16 cellular contexts compared by ENCODE assay signal in genomic region chr7:142158741-142159496, GRCh38. TPM values are rescaled to one million over a fixed set of nuclear protein-coding genes. Genes with fewer than 3 reads are reported as not detected.
"Had no signal": no experiment of that assay in that cellular context is flagged by ENCODE, and none has a peak within 500 bp of the region (broad histone marks: within the 10 kb centered on the region; RNA-seq: fewer than 3 reads in every experiment).

No MANE protein-coding gene starts in this region.

- H3K27ac ChIP-seq: esophagus squamous epithelium, prostate gland, suprapubic skin, upper lobe of right lung had no signal

- H3K27ac Mint-ChIP-seq: activated CD8-positive, alpha-beta memory T cell treated with anti-CD3 and anti-CD28 coated beads, Interleukin-2, amount 10 ng/mL, durations not matched to agents 7 days and 5 days; activated naive CD8-positive, alpha-beta T cell; activated T-cell treated with anti-CD3 and anti-CD28 coated beads, Interleukin-2, amount 50 U/mL, for 24 hours; natural killer cell treated with Interleukin-12 subunit alpha and Interleukin-12 subunit beta and Interleukin-15 and Interleukin-18, amount 100 ng/mL, for 72 hours had no signal

- H3K4me1 Mint-ChIP-seq: activated CD8-positive, alpha-beta memory T cell treated with anti-CD3 and anti-CD28 coated beads, Interleukin-2, amount 10 ng/mL, durations not matched to agents 7 days and 5 days had no signal

- H3K4me3 ChIP-seq: esophagus squamous epithelium, prostate gland, suprapubic skin, upper lobe of right lung had no signal

- H3K27me3 ChIP-seq: esophagus squamous epithelium, suprapubic skin, upper lobe of right lung had no signal

- H3K9me3 Mint-ChIP-seq: activated T-cell treated with anti-CD3 and anti-CD28 coated beads, Interleukin-2, amount 50 U/mL, for 24 hours; natural killer cell treated with Interleukin-12 subunit alpha and Interleukin-12 subunit beta and Interleukin-15 and Interleukin-18, amount 100 ng/mL, for 72 hours had no signal

- ATAC-seq: activated CD8-positive, alpha-beta memory T cell treated with anti-CD3 and anti-CD28 coated beads, Interleukin-2, amount 10 ng/mL, durations not matched to agents 7 days and 5 days; natural killer cell treated with Interleukin-12 subunit alpha and Interleukin-12 subunit beta and Interleukin-15 and Interleukin-18, amount 100 ng/mL, for 72 hours; sciatic nerve; stimulated activated naive CD8-positive, alpha-beta T cell treated with anti-CD3 and anti-CD28 coated beads, Interleukin-15, Interleukin-2, amounts not matched to agents 100 U/mL and 50 U/mL, for 24 hours; upper lobe of right lung had no signal

- H3K36me3 ChIP-seq: esophagus squamous epithelium, prostate gland, suprapubic skin, upper lobe of right lung had no signal

- H3K27me3 Mint-ChIP-seq: natural killer cell treated with Interleukin-12 subunit alpha and Interleukin-12 subunit beta and Interleukin-15 and Interleukin-18, amount 100 ng/mL, for 72 hours had no signal

- DNase-seq: activated CD4-positive, alpha-beta T cell treated with anti-CD3 and anti-CD28 coated beads, Interleukin-2, amount 50 U/mL, for 4 hours; activated CD4-positive, CD25-positive, alpha-beta regulatory T cell treated with anti-CD3 and anti-CD28 coated beads, Interleukin-2, amount 50 U/mL, for 72 hours; activated CD8-positive, alpha-beta memory T cell treated with anti-CD3 and anti-CD28 coated beads, Interleukin-2, amount 10 ng/mL, durations not matched to agents 7 days and 5 days; activated effector memory CD4-positive, alpha-beta T cell treated with Interleukin-2 at 50 U/mL for 16 hours; activated T-cell treated with anti-CD3 and anti-CD28 coated beads, Interleukin-2, amount 50 U/mL, for 24 hours; esophagus squamous epithelium; foreskin fibroblast; stimulated activated CD4-positive, alpha-beta T cell treated with anti-CD3 and anti-CD28 coated beads, Interleukin-2, amount 100 ng/mL, for 24 hours; stimulated activated naive CD8-positive, alpha-beta T cell treated with anti-CD3 and anti-CD28 coated beads, Interleukin-15, Interleukin-2, amounts not matched to agents 100 U/mL and 50 U/mL, for 24 hours; upper lobe of right lung had no signal

- H3K9me3 ChIP-seq: esophagus squamous epithelium, prostate gland, suprapubic skin, upper lobe of right lung had no signal

- H3K4me3 Mint-ChIP-seq: activated CD8-positive, alpha-beta memory T cell treated with anti-CD3 and anti-CD28 coated beads, Interleukin-2, amount 10 ng/mL, durations not matched to agents 7 days and 5 days; activated naive CD8-positive, alpha-beta T cell; activated T-cell treated with anti-CD3 and anti-CD28 coated beads, Interleukin-2, amount 50 U/mL, for 24 hours; natural killer cell treated with Interleukin-12 subunit alpha and Interleukin-12 subunit beta and Interleukin-15 and Interleukin-18, amount 100 ng/mL, for 72 hours had no signal

- H3K36me3 Mint-ChIP-seq: activated CD8-positive, alpha-beta memory T cell treated with anti-CD3 and anti-CD28 coated beads, Interleukin-2, amount 10 ng/mL, durations not matched to agents 7 days and 5 days; activated naive CD8-positive, alpha-beta T cell; natural killer cell treated with Interleukin-12 subunit alpha and Interleukin-12 subunit beta and Interleukin-15 and Interleukin-18, amount 100 ng/mL, for 72 hours had no signal

- H3K4me1 ChIP-seq: esophagus squamous epithelium, prostate gland, suprapubic skin, upper lobe of right lung had no signal

RNA-seq across cellular contexts. Expression of gene MGAM2, which starts 47.4 kb away (rescaled TPM):
- total RNA-seq: activated CD8-positive, alpha-beta memory T cell treated with anti-CD3 and anti-CD28 coated beads, Interleukin-2, amount 10 ng/mL, durations not matched to agents 7 days and 5 days; natural killer cell treated with Interleukin-12 subunit alpha and Interleukin-12 subunit beta and Interleukin-15 and Interleukin-18, amount 100 ng/mL, for 72 hours; T-helper 2 cell treated with Interferon-gamma antibody and Interleukin-4, amounts not matched to agents 100 ng/mL and 5 ng/mL, for 36 hours had no signal
